1 cellular context compared by ENCODE assay signal in the genomic region with DNA sequence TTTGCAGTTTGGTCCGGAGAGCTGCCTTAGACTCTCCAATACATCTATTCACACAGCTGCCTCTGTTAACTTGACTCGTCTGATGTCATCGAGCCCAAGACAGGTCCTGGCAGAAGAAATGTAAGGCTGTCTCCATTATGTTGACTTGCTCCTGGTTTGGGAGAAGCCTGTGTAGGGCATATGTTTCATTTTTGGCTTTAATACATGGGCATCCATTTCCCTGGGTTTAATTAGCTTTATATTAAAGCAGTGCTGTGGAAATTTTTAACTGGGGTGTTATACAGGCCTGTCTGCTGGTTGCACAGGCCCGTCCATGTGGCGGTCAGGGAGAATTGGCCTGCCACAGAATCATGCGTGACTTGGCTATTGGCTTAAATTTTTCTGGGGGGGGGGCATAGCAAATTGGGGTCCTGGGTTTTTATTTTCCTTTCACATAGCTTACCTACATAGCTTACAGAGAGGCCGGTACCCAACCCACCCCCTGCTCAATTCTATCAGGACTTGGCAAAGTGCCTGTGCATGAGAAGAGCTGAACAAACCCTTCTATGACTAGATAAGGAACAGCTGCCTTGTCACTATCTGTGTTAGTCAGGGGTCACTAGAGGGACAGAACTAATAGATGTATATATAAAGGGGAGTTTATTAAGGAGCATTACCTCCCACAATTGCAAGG.
TF ChIP-seq lines count a peak whose summit lies in the region.

No MANE protein-coding gene starts in this region.

TF ChIP-seq in K562, 482 proteins besides CTCF, POLR2A, EP300 and RAD21 (continued from another document and continues in another):
- TF ChIP-seq CTBP1 (IDR thresholded peaks at IDR 0.05; ENCODE audit: borderline replicate concordance) (peak; percentile 49; the same call in 1 of the 2 replicates), NFE2 (IDR thresholded peaks at IDR 0.05; ENCODE audit: low read depth) (peak; percentile 58; the same call in 1 of the 2 replicates), PHF21A (IDR thresholded peaks at IDR 0.05; ENCODE audit: borderline replicate concordance, low read depth) (no peak), HNRNPLL (IDR thresholded peaks at IDR 0.05; ENCODE audit: low read depth, low read length, poor library complexity, severe bottlenecking) (no peak), FOXK2 (conservative IDR thresholded peaks at IDR 0.05 in 1 of 2, IDR thresholded peaks at IDR 0.05 in 1 of 2; ENCODE audit: low read depth in 2 of 2) (no peak; a peak in 1 of 4 replicates), CREM (IDR thresholded peaks at IDR 0.05; ENCODE audit: low read depth) (peak; percentile 26; the same call in 1 of the 2 replicates), ZNF445 (CRISPR knock-in tag; IDR thresholded peaks at IDR 0.05; ENCODE audit: low read depth) (no peak), ZKSCAN8 (CRISPR knock-in tag; IDR thresholded peaks at IDR 0.05) (no peak), HNRNPL (IDR thresholded peaks at IDR 0.05; ENCODE audit: low read depth, low read length) (no peak), ESRRA (IDR thresholded peaks at IDR 0.05; ENCODE audit: borderline replicate concordance, low read depth) (no peak), ZNF507 (tag; conservative IDR thresholded peaks at IDR 0.05) (no peak), BHLHE40 (IDR thresholded peaks at IDR 0.05; ENCODE audit: low read length) (peak; percentile 41; the same call in 1 of the 2 replicates), HSF4 (CRISPR knock-in tag; IDR thresholded peaks at IDR 0.05; ENCODE audit: borderline replicate concordance) (no peak), STAG1 (CRISPR knock-in tag; IDR thresholded peaks at IDR 0.05; ENCODE audit: borderline replicate concordance) (no peak), ZNF668 (CRISPR knock-in tag; IDR thresholded peaks at IDR 0.05) (no peak), ESRRB (CRISPR knock-in tag; IDR thresholded peaks at IDR 0.05; ENCODE audit: borderline replicate concordance) (no peak), RCOR1 (IDR thresholded peaks at IDR 0.05; ENCODE audit: borderline replicate concordance in 1 of 2, low read depth in 2 of 2, low read length in 2 of 2) (peak in 1 of 2 experiments; percentile 68; a peak in 2 of 4 replicates), KLF13 (tag; IDR thresholded peaks at IDR 0.05; ENCODE audit: borderline replicate concordance, low read depth) (no peak), BRD4 (IDR thresholded peaks at IDR 0.05) (no peak), SMARCA5 (IDR thresholded peaks at IDR 0.05) (no peak), HMG20A (CRISPR knock-in tag; conservative IDR thresholded peaks at IDR 0.05) (no peak), ZNF134 (CRISPR knock-in tag; conservative IDR thresholded peaks at IDR 0.05) (no peak), PTTG1 (tag; IDR thresholded peaks at IDR 0.05; ENCODE audit: low read depth) (no peak), KDM5B (IDR thresholded peaks at IDR 0.05; ENCODE audit: insufficient replicate concordance, low read depth, low read length) (no peak), ZNF133 (CRISPR knock-in tag; IDR thresholded peaks at IDR 0.05) (no peak)
- TF ChIP-seq, protein P1, sequence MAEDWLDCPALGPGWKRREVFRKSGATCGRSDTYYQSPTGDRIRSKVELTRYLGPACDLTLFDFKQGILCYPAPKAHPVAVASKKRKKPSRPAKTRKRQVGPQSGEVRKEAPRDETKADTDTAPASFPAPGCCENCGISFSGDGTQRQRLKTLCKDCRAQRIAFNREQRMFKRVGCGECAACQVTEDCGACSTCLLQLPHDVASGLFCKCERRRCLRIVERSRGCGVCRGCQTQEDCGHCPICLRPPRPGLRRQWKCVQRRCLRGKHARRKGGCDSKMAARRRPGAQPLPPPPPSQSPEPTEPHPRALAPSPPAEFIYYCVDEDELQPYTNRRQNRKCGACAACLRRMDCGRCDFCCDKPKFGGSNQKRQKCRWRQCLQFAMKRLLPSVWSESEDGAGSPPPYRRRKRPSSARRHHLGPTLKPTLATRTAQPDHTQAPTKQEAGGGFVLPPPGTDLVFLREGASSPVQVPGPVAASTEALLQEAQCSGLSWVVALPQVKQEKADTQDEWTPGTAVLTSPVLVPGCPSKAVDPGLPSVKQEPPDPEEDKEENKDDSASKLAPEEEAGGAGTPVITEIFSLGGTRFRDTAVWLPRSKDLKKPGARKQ (CRISPR knock-in tag; IDR thresholded peaks at IDR 0.05) = no peak
- TF ChIP-seq, protein P2, sequence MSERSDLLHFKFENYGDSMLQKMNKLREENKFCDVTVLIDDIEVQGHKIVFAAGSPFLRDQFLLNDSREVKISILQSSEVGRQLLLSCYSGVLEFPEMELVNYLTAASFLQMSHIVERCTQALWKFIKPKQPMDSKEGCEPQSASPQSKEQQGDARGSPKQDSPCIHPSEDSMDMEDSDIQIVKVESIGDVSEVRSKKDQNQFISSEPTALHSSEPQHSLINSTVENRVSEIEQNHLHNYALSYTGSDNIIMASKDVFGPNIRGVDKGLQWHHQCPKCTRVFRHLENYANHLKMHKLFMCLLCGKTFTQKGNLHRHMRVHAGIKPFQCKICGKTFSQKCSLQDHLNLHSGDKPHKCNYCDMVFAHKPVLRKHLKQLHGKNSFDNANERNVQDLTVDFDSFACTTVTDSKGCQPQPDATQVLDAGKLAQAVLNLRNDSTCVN (CRISPR knock-in tag; IDR thresholded peaks at IDR 0.05) = no peak
- TF ChIP-seq, protein P3, sequence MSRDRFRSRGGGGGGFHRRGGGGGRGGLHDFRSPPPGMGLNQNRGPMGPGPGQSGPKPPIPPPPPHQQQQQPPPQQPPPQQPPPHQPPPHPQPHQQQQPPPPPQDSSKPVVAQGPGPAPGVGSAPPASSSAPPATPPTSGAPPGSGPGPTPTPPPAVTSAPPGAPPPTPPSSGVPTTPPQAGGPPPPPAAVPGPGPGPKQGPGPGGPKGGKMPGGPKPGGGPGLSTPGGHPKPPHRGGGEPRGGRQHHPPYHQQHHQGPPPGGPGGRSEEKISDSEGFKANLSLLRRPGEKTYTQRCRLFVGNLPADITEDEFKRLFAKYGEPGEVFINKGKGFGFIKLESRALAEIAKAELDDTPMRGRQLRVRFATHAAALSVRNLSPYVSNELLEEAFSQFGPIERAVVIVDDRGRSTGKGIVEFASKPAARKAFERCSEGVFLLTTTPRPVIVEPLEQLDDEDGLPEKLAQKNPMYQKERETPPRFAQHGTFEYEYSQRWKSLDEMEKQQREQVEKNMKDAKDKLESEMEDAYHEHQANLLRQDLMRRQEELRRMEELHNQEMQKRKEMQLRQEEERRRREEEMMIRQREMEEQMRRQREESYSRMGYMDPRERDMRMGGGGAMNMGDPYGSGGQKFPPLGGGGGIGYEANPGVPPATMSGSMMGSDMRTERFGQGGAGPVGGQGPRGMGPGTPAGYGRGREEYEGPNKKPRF (IDR thresholded peaks at IDR 0.05; ENCODE audit: low read depth, low read length) = no peak
- TF ChIP-seq, protein P4, sequence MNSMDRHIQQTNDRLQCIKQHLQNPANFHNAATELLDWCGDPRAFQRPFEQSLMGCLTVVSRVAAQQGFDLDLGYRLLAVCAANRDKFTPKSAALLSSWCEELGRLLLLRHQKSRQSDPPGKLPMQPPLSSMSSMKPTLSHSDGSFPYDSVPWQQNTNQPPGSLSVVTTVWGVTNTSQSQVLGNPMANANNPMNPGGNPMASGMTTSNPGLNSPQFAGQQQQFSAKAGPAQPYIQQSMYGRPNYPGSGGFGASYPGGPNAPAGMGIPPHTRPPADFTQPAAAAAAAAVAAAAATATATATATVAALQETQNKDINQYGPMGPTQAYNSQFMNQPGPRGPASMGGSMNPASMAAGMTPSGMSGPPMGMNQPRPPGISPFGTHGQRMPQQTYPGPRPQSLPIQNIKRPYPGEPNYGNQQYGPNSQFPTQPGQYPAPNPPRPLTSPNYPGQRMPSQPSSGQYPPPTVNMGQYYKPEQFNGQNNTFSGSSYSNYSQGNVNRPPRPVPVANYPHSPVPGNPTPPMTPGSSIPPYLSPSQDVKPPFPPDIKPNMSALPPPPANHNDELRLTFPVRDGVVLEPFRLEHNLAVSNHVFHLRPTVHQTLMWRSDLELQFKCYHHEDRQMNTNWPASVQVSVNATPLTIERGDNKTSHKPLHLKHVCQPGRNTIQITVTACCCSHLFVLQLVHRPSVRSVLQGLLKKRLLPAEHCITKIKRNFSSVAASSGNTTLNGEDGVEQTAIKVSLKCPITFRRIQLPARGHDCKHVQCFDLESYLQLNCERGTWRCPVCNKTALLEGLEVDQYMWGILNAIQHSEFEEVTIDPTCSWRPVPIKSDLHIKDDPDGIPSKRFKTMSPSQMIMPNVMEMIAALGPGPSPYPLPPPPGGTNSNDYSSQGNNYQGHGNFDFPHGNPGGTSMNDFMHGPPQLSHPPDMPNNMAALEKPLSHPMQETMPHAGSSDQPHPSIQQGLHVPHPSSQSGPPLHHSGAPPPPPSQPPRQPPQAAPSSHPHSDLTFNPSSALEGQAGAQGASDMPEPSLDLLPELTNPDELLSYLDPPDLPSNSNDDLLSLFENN (IDR thresholded peaks at IDR 0.05; ENCODE audit: low read depth in 2 of 2, low read length in 2 of 2) = no peak
- TF ChIP-seq, protein P5, sequence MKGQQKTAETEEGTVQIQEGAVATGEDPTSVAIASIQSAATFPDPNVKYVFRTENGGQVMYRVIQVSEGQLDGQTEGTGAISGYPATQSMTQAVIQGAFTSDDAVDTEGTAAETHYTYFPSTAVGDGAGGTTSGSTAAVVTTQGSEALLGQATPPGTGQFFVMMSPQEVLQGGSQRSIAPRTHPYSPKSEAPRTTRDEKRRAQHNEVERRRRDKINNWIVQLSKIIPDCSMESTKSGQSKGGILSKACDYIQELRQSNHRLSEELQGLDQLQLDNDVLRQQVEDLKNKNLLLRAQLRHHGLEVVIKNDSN (CRISPR knock-in tag; IDR thresholded peaks at IDR 0.05) = no peak
- TF ChIP-seq, protein P6, sequence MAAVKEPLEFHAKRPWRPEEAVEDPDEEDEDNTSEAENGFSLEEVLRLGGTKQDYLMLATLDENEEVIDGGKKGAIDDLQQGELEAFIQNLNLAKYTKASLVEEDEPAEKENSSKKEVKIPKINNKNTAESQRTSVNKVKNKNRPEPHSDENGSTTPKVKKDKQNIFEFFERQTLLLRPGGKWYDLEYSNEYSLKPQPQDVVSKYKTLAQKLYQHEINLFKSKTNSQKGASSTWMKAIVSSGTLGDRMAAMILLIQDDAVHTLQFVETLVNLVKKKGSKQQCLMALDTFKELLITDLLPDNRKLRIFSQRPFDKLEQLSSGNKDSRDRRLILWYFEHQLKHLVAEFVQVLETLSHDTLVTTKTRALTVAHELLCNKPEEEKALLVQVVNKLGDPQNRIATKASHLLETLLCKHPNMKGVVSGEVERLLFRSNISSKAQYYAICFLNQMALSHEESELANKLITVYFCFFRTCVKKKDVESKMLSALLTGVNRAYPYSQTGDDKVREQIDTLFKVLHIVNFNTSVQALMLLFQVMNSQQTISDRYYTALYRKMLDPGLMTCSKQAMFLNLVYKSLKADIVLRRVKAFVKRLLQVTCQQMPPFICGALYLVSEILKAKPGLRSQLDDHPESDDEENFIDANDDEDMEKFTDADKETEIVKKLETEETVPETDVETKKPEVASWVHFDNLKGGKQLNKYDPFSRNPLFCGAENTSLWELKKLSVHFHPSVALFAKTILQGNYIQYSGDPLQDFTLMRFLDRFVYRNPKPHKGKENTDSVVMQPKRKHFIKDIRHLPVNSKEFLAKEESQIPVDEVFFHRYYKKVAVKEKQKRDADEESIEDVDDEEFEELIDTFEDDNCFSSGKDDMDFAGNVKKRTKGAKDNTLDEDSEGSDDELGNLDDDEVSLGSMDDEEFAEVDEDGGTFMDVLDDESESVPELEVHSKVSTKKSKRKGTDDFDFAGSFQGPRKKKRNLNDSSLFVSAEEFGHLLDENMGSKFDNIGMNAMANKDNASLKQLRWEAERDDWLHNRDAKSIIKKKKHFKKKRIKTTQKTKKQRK (IDR thresholded peaks at IDR 0.05; ENCODE audit: borderline replicate concordance, low read depth, low read length) = no peak
- TF ChIP-seq, protein P7, sequence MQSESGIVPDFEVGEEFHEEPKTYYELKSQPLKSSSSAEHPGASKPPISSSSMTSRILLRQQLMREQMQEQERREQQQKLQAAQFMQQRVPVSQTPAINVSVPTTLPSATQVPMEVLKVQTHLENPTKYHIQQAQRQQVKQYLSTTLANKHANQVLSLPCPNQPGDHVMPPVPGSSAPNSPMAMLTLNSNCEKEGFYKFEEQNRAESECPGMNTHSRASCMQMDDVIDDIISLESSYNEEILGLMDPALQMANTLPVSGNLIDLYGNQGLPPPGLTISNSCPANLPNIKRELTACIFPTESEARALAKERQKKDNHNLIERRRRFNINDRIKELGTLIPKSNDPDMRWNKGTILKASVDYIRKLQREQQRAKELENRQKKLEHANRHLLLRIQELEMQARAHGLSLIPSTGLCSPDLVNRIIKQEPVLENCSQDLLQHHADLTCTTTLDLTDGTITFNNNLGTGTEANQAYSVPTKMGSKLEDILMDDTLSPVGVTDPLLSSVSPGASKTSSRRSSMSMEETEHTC (IDR thresholded peaks at IDR 0.05) = no peak
- TF ChIP-seq, protein P8, sequence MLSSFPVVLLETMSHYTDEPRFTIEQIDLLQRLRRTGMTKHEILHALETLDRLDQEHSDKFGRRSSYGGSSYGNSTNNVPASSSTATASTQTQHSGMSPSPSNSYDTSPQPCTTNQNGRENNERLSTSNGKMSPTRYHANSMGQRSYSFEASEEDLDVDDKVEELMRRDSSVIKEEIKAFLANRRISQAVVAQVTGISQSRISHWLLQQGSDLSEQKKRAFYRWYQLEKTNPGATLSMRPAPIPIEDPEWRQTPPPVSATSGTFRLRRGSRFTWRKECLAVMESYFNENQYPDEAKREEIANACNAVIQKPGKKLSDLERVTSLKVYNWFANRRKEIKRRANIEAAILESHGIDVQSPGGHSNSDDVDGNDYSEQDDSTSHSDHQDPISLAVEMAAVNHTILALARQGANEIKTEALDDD (IDR thresholded peaks at IDR 0.05) = peak; percentile 87
- TF ChIP-seq, protein P9, sequence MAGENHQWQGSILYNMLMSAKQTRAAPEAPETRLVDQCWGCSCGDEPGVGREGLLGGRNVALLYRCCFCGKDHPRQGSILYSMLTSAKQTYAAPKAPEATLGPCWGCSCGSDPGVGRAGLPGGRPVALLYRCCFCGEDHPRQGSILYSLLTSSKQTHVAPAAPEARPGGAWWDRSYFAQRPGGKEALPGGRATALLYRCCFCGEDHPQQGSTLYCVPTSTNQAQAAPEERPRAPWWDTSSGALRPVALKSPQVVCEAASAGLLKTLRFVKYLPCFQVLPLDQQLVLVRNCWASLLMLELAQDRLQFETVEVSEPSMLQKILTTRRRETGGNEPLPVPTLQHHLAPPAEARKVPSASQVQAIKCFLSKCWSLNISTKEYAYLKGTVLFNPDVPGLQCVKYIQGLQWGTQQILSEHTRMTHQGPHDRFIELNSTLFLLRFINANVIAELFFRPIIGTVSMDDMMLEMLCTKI (IDR thresholded peaks at IDR 0.05; ENCODE audit: partially characterized antibody) = no peak
- TF ChIP-seq, protein P10, sequence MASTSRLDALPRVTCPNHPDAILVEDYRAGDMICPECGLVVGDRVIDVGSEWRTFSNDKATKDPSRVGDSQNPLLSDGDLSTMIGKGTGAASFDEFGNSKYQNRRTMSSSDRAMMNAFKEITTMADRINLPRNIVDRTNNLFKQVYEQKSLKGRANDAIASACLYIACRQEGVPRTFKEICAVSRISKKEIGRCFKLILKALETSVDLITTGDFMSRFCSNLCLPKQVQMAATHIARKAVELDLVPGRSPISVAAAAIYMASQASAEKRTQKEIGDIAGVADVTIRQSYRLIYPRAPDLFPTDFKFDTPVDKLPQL (IDR thresholded peaks at IDR 0.05; ENCODE audit: extremely low read depth, insufficient read length) = no peak
